In the genomic region with DNA sequence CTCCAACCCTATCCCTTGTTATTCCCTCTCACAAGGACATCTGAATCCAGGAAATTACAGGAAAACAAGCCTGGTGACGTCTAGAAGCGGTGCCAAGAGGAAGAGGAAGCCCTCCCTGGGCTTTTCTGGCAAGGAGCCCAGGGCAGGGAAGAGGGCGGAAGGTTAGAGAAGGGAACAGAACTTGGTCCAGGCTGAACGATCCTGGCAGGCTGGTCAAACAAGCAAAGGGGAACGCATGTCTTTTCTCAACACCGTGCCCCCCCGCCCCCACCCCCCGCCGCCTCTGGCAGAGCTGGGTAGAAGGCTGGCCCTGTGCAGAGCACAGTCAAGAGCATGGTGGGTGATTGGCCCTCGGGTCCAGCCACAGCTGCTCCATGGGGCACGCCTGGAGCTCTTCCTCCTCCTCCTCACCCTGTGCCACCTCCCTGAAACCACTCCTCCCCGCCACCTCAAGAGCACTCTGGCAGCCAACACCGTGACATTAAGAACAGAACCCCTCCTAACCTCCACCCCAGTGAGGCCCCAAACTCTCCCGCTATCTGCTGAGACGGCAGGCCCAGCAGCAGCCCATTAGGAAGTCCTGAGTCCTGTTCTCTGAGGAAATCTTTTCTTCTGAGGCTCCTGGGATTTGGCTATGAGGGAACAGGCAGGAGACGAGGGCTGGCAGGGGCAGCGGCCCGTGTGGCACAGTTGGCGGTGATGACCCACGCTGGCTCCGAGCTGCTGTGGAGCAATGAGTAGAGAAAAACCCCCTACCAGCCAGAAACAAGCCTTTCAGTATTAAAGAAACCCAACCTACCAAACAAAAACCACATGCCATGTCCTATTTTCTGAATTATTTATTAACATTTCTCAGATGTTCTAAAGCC, we compare ENCODE assay signal across 9 cellular contexts. TPM values are rescaled to one million over a fixed set of nuclear protein-coding genes. Genes with fewer than 3 reads are reported as not detected.
A peak's percentile ranks its signal among the peaks of the same experiment; 100 is the strongest.
DNase-seq lines count a peak whose midpoint lies in the region; ATAC-seq and TF ChIP-seq lines count a peak whose summit lies in the region.
"Had no signal": no experiment of that assay in that cellular context is flagged by ENCODE, and none has a peak within 500 bp of the region (broad histone marks: within the 10 kb centered on the region; RNA-seq: fewer than 3 reads in every experiment).

No MANE protein-coding gene starts in this region.

- no peak overlapping the region for H3K27ac ChIP-seq in CD8-positive, alpha-beta memory T cell (ENCODE audit: low read depth, low read length)
- no peak overlapping the region for H3K27ac ChIP-seq in osteoblast (ENCODE audit: low read depth, low read length)

- CTCF ChIA-PET in CD8-positive, alpha-beta memory T cell (lab: Charles Lee), result interaction anchor here (0.7 to 2.9 kb wide), 6 partner anchors 9 to 143 kb away, joined by 3 to 7 read pairs (median 6); a partner anchor contains a TSS

- H3K4me3 Mint-ChIP-seq in CD8-positive, alpha-beta memory T cell, result no peak overlapping the region
- peak overlapping the region; percentile 53 for H3K4me3 Mint-ChIP-seq in endothelial cell (ENCODE audit: unreplicated experiment)

- peaks cover 3% of the 10 kb centered on the region for H4K20me1 ChIP-seq in osteoblast (ENCODE audit: insufficient read depth, low read length)

- peak overlapping the region in 5 of 8 donors; percentile 27 to 68 (median 52) for H3K27ac Mint-ChIP-seq in CD8-positive, alpha-beta memory T cell
- H3K27ac Mint-ChIP-seq in endothelial cell (ENCODE audit: unreplicated experiment), result peak overlapping the region; percentile 87

- H3K36me3 ChIP-seq in CD8-positive, alpha-beta memory T cell (ENCODE audit: insufficient read depth, low read length), result no peaks in the 10 kb centered on the region
- peaks cover 6% of the 10 kb centered on the region for H3K36me3 ChIP-seq in osteoblast (ENCODE audit: insufficient read depth, low read length)

- no peaks in the 10 kb centered on the region for H3K4me1 ChIP-seq in CD8-positive, alpha-beta memory T cell (ENCODE audit: insufficient read depth, low read length)
- H3K4me1 ChIP-seq in osteoblast (ENCODE audit: insufficient read depth, low read length), result peaks cover 6% of the 10 kb centered on the region

- H3K9me3 ChIP-seq in CD8-positive, alpha-beta memory T cell (ENCODE audit: low read length), result no peaks in the 10 kb centered on the region
- H3K9me3 ChIP-seq in osteoblast (ENCODE audit: low read depth, low read length), result no peaks in the 10 kb centered on the region

- H3K27me3 Mint-ChIP-seq in CD8-positive, alpha-beta memory T cell, result peaks cover 0 to 2% of the 10 kb centered on the region in 2 donors
- H3K27me3 Mint-ChIP-seq in endothelial cell (ENCODE audit: unreplicated experiment), result peaks cover 10% of the 10 kb centered on the region

- no peak overlapping the region for H3K4me3 ChIP-seq in CD8-positive, alpha-beta memory T cell (ENCODE audit: low read length)
- no peak overlapping the region for H3K4me3 ChIP-seq in osteoblast (ENCODE audit: insufficient read depth, low read length)

- H3K9me3 Mint-ChIP-seq in CD8-positive, alpha-beta memory T cell, result no peaks in the 10 kb centered on the region
- H3K9me3 Mint-ChIP-seq in endothelial cell (ENCODE audit: unreplicated experiment), result no peaks in the 10 kb centered on the region

- H3K36me3 Mint-ChIP-seq in CD8-positive, alpha-beta memory T cell, result peaks cover 0 to 2% (median 0%) of the 10 kb centered on the region in 3 donors
- H3K36me3 Mint-ChIP-seq in endothelial cell (ENCODE audit: low read depth, unreplicated experiment), result peaks cover 4% of the 10 kb centered on the region

- TF ChIP-seq CTCF in endothelial cell (IDR thresholded peaks at IDR 0.05; ENCODE audit: unreplicated experiment) (no peak), osteoblast (IDR thresholded peaks at IDR 0.05; ENCODE audit: extremely low read depth, low read depth, low read length) (no peak)

- no peaks in the 10 kb centered on the region for H3K79me2 ChIP-seq in osteoblast (ENCODE audit: insufficient read depth, low read length)

- H2AFZ ChIP-seq in osteoblast (ENCODE audit: low read length), result no peak overlapping the region

- no peak for ATAC-seq in HG03095 (IDR thresholded peaks at IDR 0.05; ENCODE audit: unreplicated experiment)

- POLR2A ChIA-PET in CD8-positive, alpha-beta memory T cell (lab: Charles Lee), result no interaction called here

- H3K4me1 Mint-ChIP-seq in CD8-positive, alpha-beta memory T cell, result peaks cover 0 to under 1% (median 0%) of the 10 kb centered on the region in 3 donors
- peaks cover 30% of the 10 kb centered on the region for H3K4me1 Mint-ChIP-seq in endothelial cell (ENCODE audit: unreplicated experiment)

- no peak for DNase-seq in CD8-positive, alpha-beta memory T cell
- DNase-seq in NCI-H2196 (lab: John Stamatoyannopoulos, UW; ENCODE audit: unreplicated experiment) (peak; percentile 32), endothelial cell (ENCODE audit: low spot score) (peak; percentile 43), osteoblast (ENCODE audit: insufficient read length, low spot score, missing footprints) (peak; percentile 72), NCI-H1930 (lab: John Stamatoyannopoulos, UW) (no peak), activated gamma-delta T cell (lab: John Stamatoyannopoulos, UW) (no peak)
- DNase-seq in activated CD4-positive, CD25-positive, alpha-beta regulatory T cell (lab: John Stamatoyannopoulos, UW), result no peak
- DNase-seq: NCI-H82 had no signal

- no peak overlapping the region for H3K4me2 ChIP-seq in osteoblast (ENCODE audit: insufficient read depth, low read length)

- no peaks in the 10 kb centered on the region for H3K27me3 ChIP-seq in CD8-positive, alpha-beta memory T cell (ENCODE audit: insufficient read depth, low read length, poor library complexity, severe bottlenecking)
- no peaks in the 10 kb centered on the region for H3K27me3 ChIP-seq in osteoblast (ENCODE audit: insufficient read depth, low read length)

RNA-seq across cellular contexts. Expression of a gene that starts 7.3 kb away (rescaled TPM):
- total RNA-seq in CD8-positive, alpha-beta memory T cell, result 1 to 10 TPM in 1 of 2 experiments, under 1 TPM in 1; 0.79 to 1.9 TPM
- polyA plus RNA-seq in CD8-positive, alpha-beta memory T cell, result 2.7 TPM
- total RNA-seq in endothelial cell (ENCODE audit: unreplicated experiment) (1.8 TPM), osteoblast (6.2 and 6.9 TPM in 2 replicates)

RNA-seq across cellular contexts. Expression of a gene that starts 7.4 kb away (rescaled TPM):
- total RNA-seq in CD8-positive, alpha-beta memory T cell, result 10 to 100 TPM; 15.1 to 15.6 TPM
- 1.7 TPM for polyA plus RNA-seq in CD8-positive, alpha-beta memory T cell
- 9.9 TPM for total RNA-seq in endothelial cell (ENCODE audit: unreplicated experiment)
- 13.3 and 15.9 TPM in 2 replicates for total RNA-seq in osteoblast

RNA-seq across cellular contexts. Expression of a gene that starts 13.2 kb away (rescaled TPM):
- 10 to 100 TPM; 16.7 to 18.3 TPM for total RNA-seq in CD8-positive, alpha-beta memory T cell
- polyA plus RNA-seq in CD8-positive, alpha-beta memory T cell, result 14.7 TPM
- total RNA-seq in endothelial cell (ENCODE audit: unreplicated experiment), result 1.2 TPM
- total RNA-seq in osteoblast, result 2.4 and 2.9 TPM in 2 replicates

RNA-seq across cellular contexts. Expression of a gene that starts 13.9 kb away (rescaled TPM):
- 10 to 100 TPM; 79.1 to 81.7 TPM for total RNA-seq in CD8-positive, alpha-beta memory T cell
- polyA plus RNA-seq in CD8-positive, alpha-beta memory T cell, result 55.6 TPM
- total RNA-seq in endothelial cell (ENCODE audit: unreplicated experiment) (27.1 TPM), osteoblast (16.5 and 18.8 TPM in 2 replicates)

RNA-seq across cellular contexts. Expression of a gene that starts 29.0 kb away (rescaled TPM):
- 100 to 1,000 TPM; 124 to 139 TPM for total RNA-seq in CD8-positive, alpha-beta memory T cell
- 24.5 TPM for polyA plus RNA-seq in CD8-positive, alpha-beta memory T cell
- total RNA-seq in endothelial cell (ENCODE audit: unreplicated experiment) (3.6 TPM), osteoblast (under 0.01 TPM in 2 replicates)

Comparison
In these comparisons a context has a peak if more than half of its experiments do, and no peak if none do; other contexts are left out.
1. DNase-seq: peak in NCI-H2196 (single experiment), endothelial cell (single experiment) and osteoblast (single experiment); none in CD8-positive, alpha-beta memory T cell (0 of 5), NCI-H1930 (0 of 2), activated CD4-positive, CD25-positive, alpha-beta regulatory T cell (0 of 4) and activated gamma-delta T cell (single experiment).